Comparison of ENCODE assay signal across 8 cellular contexts in the genomic region with DNA sequence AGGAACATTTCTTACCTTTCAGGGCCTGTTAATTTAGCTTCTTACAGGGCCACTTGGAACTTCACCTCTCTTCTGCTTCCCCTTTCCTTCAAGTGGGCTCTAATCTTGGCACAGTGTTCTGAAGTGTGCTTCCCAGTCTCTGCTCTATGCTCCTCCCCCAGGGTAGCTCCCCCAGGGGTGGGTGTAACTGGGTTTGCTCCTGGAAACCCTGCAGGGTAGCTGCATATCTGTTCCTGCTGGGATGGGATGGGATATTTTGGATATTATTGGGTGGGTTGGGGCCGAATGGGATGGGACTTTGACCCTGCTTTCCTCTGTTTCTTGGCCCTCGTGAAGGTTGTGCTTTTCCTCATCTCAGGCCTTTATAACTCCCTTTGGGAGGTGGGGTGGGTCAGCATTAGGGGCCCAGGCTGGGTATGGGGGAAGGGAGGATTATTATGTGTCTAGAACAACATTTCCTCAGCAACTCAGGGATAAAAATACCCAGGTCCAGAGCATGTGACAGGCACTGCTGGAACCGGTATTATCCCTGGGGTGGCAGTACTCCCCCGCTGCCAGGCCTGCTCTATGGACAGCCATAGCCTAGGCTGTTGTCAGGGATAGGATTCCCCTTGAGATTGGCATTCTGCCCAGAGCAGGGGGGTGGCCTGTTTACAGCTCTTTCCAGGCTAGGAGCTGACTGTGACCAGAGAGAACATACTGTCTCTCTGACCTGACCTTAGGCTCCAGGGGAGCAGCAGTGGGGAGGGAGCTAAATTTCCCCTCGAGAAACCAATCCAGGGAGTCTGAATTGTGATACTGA. TPM values are rescaled to one million over a fixed set of nuclear protein-coding genes. Genes with fewer than 3 reads are reported as not detected.
A peak's percentile ranks its signal among the peaks of the same experiment; 100 is the strongest.
DNase-seq lines count a peak whose midpoint lies in the region; FAIRE-seq and TF ChIP-seq lines count a peak whose summit lies in the region.

No MANE protein-coding gene starts in this region.

- H3K56ac ChIP-seq in H9 (ENCODE audit: insufficient read length, low read depth, low read length): no peak overlapping the region

- H2BK12ac ChIP-seq in H9 (ENCODE audit: insufficient read length, low read depth, low read length): no peak overlapping the region

- no peak overlapping the region for H2BK5ac ChIP-seq in H9 (ENCODE audit: insufficient read length, low read length)

- intact Hi-C loops in mammary epithelial cell (cut with micrococcal nuclease): no loop called here

- DNase-seq in H9: no peak
- peak; percentile 79 for DNase-seq in NCI-H82 (lab: John Stamatoyannopoulos, UW)
- no peak for DNase-seq in mammary epithelial cell
- peak; percentile 76 for DNase-seq in left kidney (ENCODE audit: low read depth, low spot score)
- no peak for DNase-seq in HTR-8/SVneo (ENCODE audit: insufficient read length, low spot score)
- DNase-seq in GM13977 (ENCODE audit: low spot score): no peak
- no peak for DNase-seq in retina

- no peaks in the 10 kb centered on the region; the same call in 1 of the 2 replicates for H3K27me3 Mint-ChIP-seq in H9 (ENCODE audit: low read depth)

- H3K4me2 ChIP-seq in H9 (ENCODE audit: insufficient read depth, insufficient read length, low read length) (peak overlapping the region; percentile 45), mammary epithelial cell (ENCODE audit: insufficient read depth, low read depth, low read length) (peak overlapping the region; percentile 73)

- H2BK15ac ChIP-seq in H9 (ENCODE audit: low read depth, low read length): no peak overlapping the region

- H4K91ac ChIP-seq in H9 (ENCODE audit: insufficient read length, low read depth, low read length): no peak overlapping the region

- no peaks in the 10 kb centered on the region for H3K9me3 ChIP-seq in H9 (ENCODE audit: control insufficient read depth, low read depth, low read length)
- no peaks in the 10 kb centered on the region for H3K9me3 ChIP-seq in mammary epithelial cell (replicated peaks; ENCODE audit: insufficient read depth, low read length)
- no peaks in the 10 kb centered on the region for H3K9me3 ChIP-seq in stomach smooth muscle (ENCODE audit: control insufficient read depth in 2 of 2, low read length in 2 of 2)

- H3K36me3 Mint-ChIP-seq in H9 (ENCODE audit: insufficient read depth in 1 of 3, low read depth in 3 of 3): peaks cover 50 to 58% (median 51%) of the 10 kb centered on the region in 3 experiments

- no peak overlapping the region for H4K8ac ChIP-seq in H9 (replicated peaks; ENCODE audit: insufficient read length, low read depth, low read length)

- no peak overlapping the region for H2AK5ac ChIP-seq in H9 (ENCODE audit: insufficient read length, low read length)

- H3K79me2 ChIP-seq in H9 (ENCODE audit: insufficient read depth, low read length) (peaks cover 19% of the 10 kb centered on the region; the same call in 1 of the 2 replicates), mammary epithelial cell (ENCODE audit: insufficient read depth, low read length) (peaks cover 92% of the 10 kb centered on the region)

- H4K5ac ChIP-seq in H9 (ENCODE audit: insufficient read length, low read depth, low read length): no peak overlapping the region

- H3K27me3 ChIP-seq in H9 (ENCODE audit: insufficient read depth, low read length) (no peaks in the 10 kb centered on the region), mammary epithelial cell (ENCODE audit: insufficient read depth, low read length) (no peaks in the 10 kb centered on the region), stomach smooth muscle (ENCODE audit: control insufficient read depth in 1 of 2, insufficient read depth in 2 of 2, low read length in 2 of 2) (no peaks in the 10 kb centered on the region)

- no peak overlapping the region for H3K4ac ChIP-seq in H9 (ENCODE audit: low read depth, low read length)

- peaks cover 4% of the 10 kb centered on the region for H3K79me1 ChIP-seq in H9 (ENCODE audit: insufficient read depth, low read depth, low read length, poor library complexity, severe bottlenecking)

- peaks cover 15% of the 10 kb centered on the region for H3K36me3 ChIP-seq in mammary epithelial cell (ENCODE audit: insufficient read depth, low read length)
- H3K36me3 ChIP-seq in stomach smooth muscle (ENCODE audit: control insufficient read depth in 2 of 2, insufficient read depth in 2 of 2, low read length in 2 of 2): peaks cover 23 to 39% of the 10 kb centered on the region in 2 donors

- no peaks in the 10 kb centered on the region; a peak in 2 of 5 replicates for H3K9me3 Mint-ChIP-seq in H9

- H3K23me2 ChIP-seq in H9 (ENCODE audit: insufficient read length, low read depth, low read length, poor library complexity, severe bottlenecking): peaks cover 8% of the 10 kb centered on the region

- H3K23ac ChIP-seq in H9 (ENCODE audit: insufficient read length, low read depth, low read length): no peak overlapping the region

- in situ Hi-C loops in mammary epithelial cell (cut with MboI; ENCODE audit: low sequenced_read_pairs in 2 of 2): no loop called here
- in situ Hi-C loops in GM13977 (cut with MboI; ENCODE audit: low pct_unique_long_range_greater_than_20kb, low sequenced_read_pairs, unreplicated experiment): no loop called here

- H3K14ac ChIP-seq in H9 (ENCODE audit: insufficient read depth, low read length): no peak overlapping the region

- H3K9ac ChIP-seq in H9 (ENCODE audit: extremely low read depth, insufficient read length, low read length) (no peak overlapping the region), mammary epithelial cell (ENCODE audit: insufficient read depth, low read length) (peak overlapping the region; percentile 69), stomach smooth muscle (ENCODE audit: low read length in 2 of 2) (peak overlapping the region; percentile 48 to 68)

- no peak overlapping the region for H3T11ph ChIP-seq in H9 (ENCODE audit: low read length)

- H4K20me1 ChIP-seq in H9 (ENCODE audit: control insufficient read depth, insufficient read depth, insufficient read length) (no peaks in the 10 kb centered on the region), mammary epithelial cell (ENCODE audit: insufficient read depth, low read length) (no peaks in the 10 kb centered on the region)

- H2AFZ ChIP-seq in H9 (ENCODE audit: low read length): no peak overlapping the region
- H2AFZ ChIP-seq in mammary epithelial cell (ENCODE audit: low read depth, low read length): no peak overlapping the region

- dilution Hi-C loops in mammary epithelial cell (cut with HindIII; ENCODE audit: low sequenced_read_pairs): no loop called here

- H3K27ac ChIP-seq in H9 (ENCODE audit: insufficient read length, low read depth, low read length) (peak overlapping the region; percentile 42), mammary epithelial cell (ENCODE audit: insufficient read depth, low read depth, low read length) (peak overlapping the region; percentile 69), stomach smooth muscle (ENCODE audit: low read length) (peak overlapping the region; percentile 92)

- no peak overlapping the region for H2BK20ac ChIP-seq in H9 (ENCODE audit: low read depth, low read length, poor library complexity, severe bottlenecking)

- peak overlapping the region; percentile 89 to 99 (median 93) for H3K27ac Mint-ChIP-seq in H9

- H3K4me1 Mint-ChIP-seq in H9: peaks cover 63 to 80% of the 10 kb centered on the region in 2 experiments

- no peak overlapping the region for H2BK120ac ChIP-seq in H9 (ENCODE audit: low read depth, low read length, poor library complexity, severe bottlenecking)

- TF ChIP-seq CTCF in H9 (conservative IDR thresholded peaks at IDR 0.05) (no peak), mammary epithelial cell (conservative IDR thresholded peaks at IDR 0.05 in 1 of 2, IDR thresholded peaks at IDR 0.05 in 1 of 2; ENCODE audit: extremely low read depth in 1 of 2, insufficient read depth in 1 of 2, low read depth in 1 of 2, low read length in 2 of 2) (no peak), GM13977 (IDR thresholded peaks at IDR 0.05; ENCODE audit: extremely low read depth, insufficient read depth, missing control alignments) (no peak)

- peak overlapping the region; percentile 37 to 94 for H3K4me3 Mint-ChIP-seq in H9

- H3K4me3 ChIP-seq in mammary epithelial cell (replicated peaks in 1 of 3; ENCODE audit: insufficient read depth in 1 of 3, low read depth in 2 of 3, low read length in 3 of 3) (peak overlapping the region in 1 of 3 experiments; percentile 87), stomach smooth muscle (ENCODE audit: low read length in 2 of 2) (peak overlapping the region; percentile 52 to 58)

- BruUV-seq in mammary epithelial cell (replicated peaks; lab: Mats Ljungman, UMichigan): no TSS peak

- CTCF ChIA-PET in mammary epithelial cell (lab: Charles Lee; ENCODE audit: low non-redundant PET): no interaction called here

- no peak for FAIRE-seq in HTR-8/SVneo (lab: Jason Lieb, UNC)

- H3K4me1 ChIP-seq in H9 (ENCODE audit: insufficient read depth, low read length) (peaks cover 18% of the 10 kb centered on the region; the same call in 1 of the 2 replicates), mammary epithelial cell (ENCODE audit: insufficient read depth, low read length) (peaks cover 55% of the 10 kb centered on the region), stomach smooth muscle (ENCODE audit: control insufficient read depth, insufficient read depth, low read length) (peaks cover 68% of the 10 kb centered on the region)

- H3K18ac ChIP-seq in H9 (ENCODE audit: insufficient read length, low read depth, low read length): no peak overlapping the region

- no CpG with 5 or more reads among the region's 5 CpGs for WGBS in H9 (ENCODE audit: extremely low coverage, insufficient read length, low lambda C conversion rate)
- 25% methylated on average over 5 of the region's 5 CpGs for WGBS in mammary epithelial cell (ENCODE audit: low coverage, missing lambda C conversion rate)

RNA-seq across cellular contexts. Expression of a gene that starts 5.0 kb away (rescaled TPM):
- total RNA-seq in H9 (2021) (158 and 161 TPM in 2 replicates), mammary epithelial cell (100 to 1,000 TPM; 283 to 291 TPM)
- 138 TPM for polyA plus RNA-seq in mammary epithelial cell
- polyA minus RNA-seq in mammary epithelial cell: 315 TPM

RNA-seq across cellular contexts. Expression of a gene that starts 15.6 kb away (rescaled TPM):
- total RNA-seq in H9 (2021) (0.68 and 0.77 TPM in 2 replicates), mammary epithelial cell (10 to 100 TPM; 11.2 to 46.2 TPM)
- 15.6 TPM for polyA plus RNA-seq in mammary epithelial cell
- 14.1 TPM for polyA minus RNA-seq in mammary epithelial cell

RNA-seq across cellular contexts. Expression of a gene that starts 48.1 kb away (rescaled TPM):
- total RNA-seq in H9 (2021): 155 and 158 TPM in 2 replicates
- total RNA-seq in mammary epithelial cell: 10 to 100 TPM; 35.0 to 69.2 TPM
- 31.1 TPM for polyA plus RNA-seq in mammary epithelial cell
- 27.7 TPM for polyA minus RNA-seq in mammary epithelial cell

RNA-seq across cellular contexts. Expression of a gene that starts 54.4 kb away (rescaled TPM):
- 20.0 and 21.7 TPM in 2 replicates for total RNA-seq in H9 (2021)
- total RNA-seq in mammary epithelial cell: 10 to 100 TPM; 20.2 to 25.8 TPM
- polyA plus RNA-seq in mammary epithelial cell: 16.8 TPM
- 28.8 TPM for polyA minus RNA-seq in mammary epithelial cell

Comparison
In these comparisons a context has a peak if more than half of its experiments do, and no peak if none do; other contexts are left out.
1. DNase-seq: peak in NCI-H82 (single experiment) and left kidney (single experiment); none in H9 (single experiment), mammary epithelial cell (single experiment), HTR-8/SVneo (single experiment), GM13977 (single experiment) and retina (single experiment).
2. H3K27ac ChIP-seq: peak in every context shown above with its lines; median percentile 92 in stomach smooth muscle; 69 in mammary epithelial cell; 42 in H9.